In the genomic region with DNA sequence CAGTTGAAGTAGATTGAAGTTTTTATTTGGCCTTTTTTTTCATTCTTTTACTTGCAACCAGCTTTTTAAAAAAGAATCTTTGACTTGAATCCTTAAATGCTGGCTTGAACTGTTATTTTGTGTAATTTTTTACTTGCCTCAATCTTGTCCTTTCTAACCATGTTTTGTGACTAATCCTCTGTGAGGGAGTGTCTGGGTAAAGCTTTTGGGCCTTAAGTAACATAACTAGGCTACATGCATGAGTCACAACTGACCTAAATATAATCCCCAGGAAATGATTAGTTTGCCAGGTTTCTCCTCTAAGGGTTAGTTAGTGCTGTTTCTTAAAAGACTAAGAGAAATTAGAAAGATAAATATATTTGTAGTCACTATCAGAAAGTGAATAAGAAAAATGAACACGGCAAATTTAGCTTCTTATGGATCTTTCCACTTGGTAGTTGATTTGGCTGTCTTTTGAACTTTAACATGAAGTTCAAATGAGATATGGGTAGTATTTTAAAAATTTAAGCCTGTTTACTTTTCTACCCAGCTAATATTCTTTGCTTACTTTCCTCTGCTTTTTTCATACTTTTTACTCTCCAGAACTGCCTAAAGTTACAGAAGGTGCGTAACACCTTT, we compare ENCODE assay signal across 8 cellular contexts. TPM values are rescaled to one million over a fixed set of nuclear protein-coding genes. Genes with fewer than 3 reads are reported as not detected.
DNase-seq lines count a peak whose midpoint lies in the region; ATAC-seq, FAIRE-seq and TF ChIP-seq lines count a peak whose summit lies in the region.

No MANE protein-coding gene starts in this region.

- no peak for TF ChIP-seq EP300 in GM12878 (IDR thresholded peaks at IDR 0.05; ENCODE audit: borderline replicate concordance in 1 of 2, control insufficient read depth in 1 of 2, low read depth in 2 of 2, low read length in 2 of 2)

- in situ Hi-C loops in GM12878 (cut with MboI): loop anchor here (25.0 kb wide), 1 partner anchor 454 kb away; no protein-coding TSS in a partner anchor

- no peak overlapping the region for H2AFZ ChIP-seq in GM12878 (ENCODE audit: control insufficient read depth, low read depth, low read length)

- H3K27ac ChIP-seq in GM12878 (ENCODE audit: control insufficient read depth, insufficient read depth) (peak overlapping the region; percentile 31), WERI-Rb-1 (no peak overlapping the region)

- H3K4me1 ChIP-seq in GM12878 (ENCODE audit: control insufficient read depth, insufficient read depth, low read length): peaks cover 7% of the 10 kb centered on the region; the same call in 1 of the 2 replicates

- H3K9ac ChIP-seq in GM12878 (ENCODE audit: control insufficient read depth, insufficient read depth, low read length): no peak overlapping the region; the same call in 1 of the 2 replicates

- 70% methylated on average over 2 of the region's 2 CpGs for WGBS in GM12878 (ENCODE audit: insufficient coverage, insufficient replicate concordance, low lambda C conversion rate, missing lambda C conversion rate)

- no TSS peak for BruUV-seq in GM12878 (replicated peaks; lab: Mats Ljungman, UMichigan)

- RAD21 ChIA-PET in GM12878 (lab: Charles Lee; ENCODE audit: unreplicated experiment): interaction anchor here (0.6 to 3.0 kb wide), 7 partner anchors 12 to 529 kb away, joined by 3 to 12 read pairs (median 5); a partner anchor contains a TSS

- no peaks in the 10 kb centered on the region for H3K9me3 ChIP-seq in GM12878 (replicated peaks; ENCODE audit: control insufficient read depth, insufficient read depth, low read length)
- no peaks in the 10 kb centered on the region for H3K9me3 ChIP-seq in WERI-Rb-1 (ENCODE audit: severe bottlenecking)

- no peak for TF ChIP-seq POLR2A in GM12878 (IDR thresholded peaks at IDR 0.05; ENCODE audit: low read depth, low read length)

- TF ChIP-seq CTCF in GM12878 (IDR thresholded peaks at IDR 0.05 in 2 of 3, conservative IDR thresholded peaks at IDR 0.05 in 1 of 3; ENCODE audit: control insufficient read depth in 2 of 3, extremely low read depth in 1 of 3, insufficient read depth in 1 of 3, low read depth in 3 of 3, low read length in 3 of 3) (no peak), WERI-Rb-1 (IDR thresholded peaks at IDR 0.05; ENCODE audit: low read depth, low read length) (no peak)

- intact Hi-C loops in GM12878 (cut with micrococcal nuclease; ENCODE audit: unreplicated experiment): loop anchor here (2.0 to 5.0 kb wide), 3 partner anchors 434 to 519 kb away; a partner anchor contains a TSS

- POLR2A ChIA-PET in GM12878 (lab: Charles Lee): no interaction called here

- CTCF ChIA-PET in GM12878 (lab: Yijun Ruan, JAX): interaction anchor here (0.7 to 4.4 kb wide), 22 partner anchors 10 to 895 kb away, joined by 3 to 27 read pairs (median 4); a partner anchor contains a TSS

- FAIRE-seq in GM12878 (lab: Jason Lieb, UNC): peak; percentile 89

- TF ChIP-seq RAD21 in GM12878 (IDR thresholded peaks at IDR 0.05; ENCODE audit: insufficient read depth, low read depth, low read length): no peak

- H3K79me2 ChIP-seq in GM12878 (ENCODE audit: control insufficient read depth, insufficient read depth, low read length): no peaks in the 10 kb centered on the region

- no peaks in the 10 kb centered on the region for H3K27me3 ChIP-seq in GM12878 (replicated peaks in 1 of 2; ENCODE audit: control insufficient read depth in 2 of 2, insufficient read depth in 2 of 2, low read length in 1 of 2)
- H3K27me3 ChIP-seq in WERI-Rb-1 (ENCODE audit: insufficient read depth, low read depth, severe bottlenecking): no peaks in the 10 kb centered on the region

- H3K36me3 ChIP-seq in GM12878 (ENCODE audit: control insufficient read depth in 2 of 2, insufficient read depth in 2 of 2, low read length in 1 of 2) (peaks cover 0 to 5% of the 10 kb centered on the region in 2 experiments; a peak in 1 of 4 replicates), WERI-Rb-1 (peaks cover 5% of the 10 kb centered on the region)

- DNase-seq in GM04504 (ENCODE audit: low read depth): peak; percentile 81
- DNase-seq in LoVo (ENCODE audit: low spot score): peak; percentile 78
- peak; percentile 15 for DNase-seq in GM12878 (ENCODE audit: low read depth, low spot score)
- DNase-seq in left lobe of liver (ENCODE audit: low spot score): no peak
- no peak for DNase-seq in WERI-Rb-1
- DNase-seq in retina: no peak
- no peak for DNase-seq in NCI-H2081 treated with DMSO at 0.1 percent for 48 hours (lab: John Stamatoyannopoulos, UW)

- H4K20me1 ChIP-seq in GM12878 (ENCODE audit: control insufficient read depth, insufficient read depth): no peaks in the 10 kb centered on the region

- ATAC-seq in GM21825 (IDR thresholded peaks at IDR 0.05; ENCODE audit: unreplicated experiment): peak; percentile 91
- ATAC-seq in GM12878: peak; percentile 93
- ATAC-seq in left lobe of liver: peak; percentile 40

- no peak overlapping the region for H3K4me3 ChIP-seq in GM12878
- no peak overlapping the region for H3K4me3 ChIP-seq in WERI-Rb-1 (ENCODE audit: low read depth, low read length)

- H3K4me2 ChIP-seq in GM12878 (ENCODE audit: control insufficient read depth, insufficient read depth): no peak overlapping the region

- SMC1A ChIA-PET in GM12878 (lab: Charles Lee; ENCODE audit: uncharacterized antibody, unreplicated experiment): interaction anchor here (0.8 to 2.6 kb wide), 16 partner anchors 8 to 970 kb away, joined by 3 to 26 read pairs (median 3); a partner anchor contains a TSS

TF ChIP-seq in GM12878, 131 proteins besides CTCF, POLR2A, EP300 and RAD21:
- TF ChIP-seq NRF1 (conservative IDR thresholded peaks at IDR 0.05; ENCODE audit: low read depth, low read length): no peak
- TF ChIP-seq JUNB (IDR thresholded peaks at IDR 0.05): peak; percentile 43; the same call in 1 of the 2 replicates
TF ChIP-seq in GM12878: peak in this region for 1.

RNA-seq across cellular contexts. Expression of a gene that starts 13.0 kb away (rescaled TPM):
- 100 and 110 TPM in 2 replicates for total RNA-seq in GM12878 (2013; cell fraction: nucleolus; rRNA removed)
- total RNA-seq in GM12878 (2014; rRNA removed) (17.9 and 21.9 TPM in 2 replicates), GM12878 (2014; rRNA removed; fragmentation: Illumina TruSeq; extraction: Trizol) (26.5 and 28.9 TPM in 2 replicates), GM12878 (2021) (17.3 and 21.0 TPM in 2 replicates), left lobe of liver (6.3 TPM)
- 9.2 TPM for polyA plus RNA-seq in GM12878 (2011; ENCODE audit: low read depth)
- polyA plus RNA-seq in GM12878 (2011; rRNA removed) (23.9 and 36.6 TPM in 2 replicates), GM12878 (2014; fragmentation: Illumina TruSeq; extraction: Trizol) (35.2 and 36.6 TPM in 2 replicates), GM12878 (2014; fragmentation: Nextera tagmentation; extraction: Ambion mirVana) (10 to 100 TPM; 11.8 to 13.9 TPM), GM12878 (2014; rRNA removed) (16.0 and 21.2 TPM in 2 replicates), GM12878 (2016; fragmentation: Nextera tagmentation; extraction: Ambion mirVana) (10 to 100 TPM; 18.2 to 25.1 TPM)
- polyA plus RNA-seq in GM12878 (2011; cell fraction: cytosol; rRNA removed): 9.3 and 9.6 TPM in 2 replicates
- 38.6 and 54.4 TPM in 2 replicates for polyA plus RNA-seq in GM12878 (2011; cell fraction: nucleus; rRNA removed)
- polyA plus RNA-seq in GM12878 (2012): 17.3 and 22.8 TPM in 2 replicates
- polyA minus RNA-seq in GM12878 (2011; rRNA and poly(A)+ RNA removed): 19.2 and 23.1 TPM in 2 replicates
- 4.5 and 7.3 TPM in 2 replicates for polyA minus RNA-seq in GM12878 (2011; cell fraction: cytosol; rRNA and poly(A)+ RNA removed)
- polyA minus RNA-seq in GM12878 (2011; cell fraction: nucleus; rRNA and poly(A)+ RNA removed): 18.5 and 23.6 TPM in 2 replicates

RNA-seq across cellular contexts. Expression of a gene that starts 46.8 kb away (rescaled TPM):
- not detected in 2 replicates for total RNA-seq in GM12878 (2013; cell fraction: nucleolus; rRNA removed)
- total RNA-seq in GM12878 (2014; rRNA removed) (not detected in 2 replicates), GM12878 (2014; rRNA removed; fragmentation: Illumina TruSeq; extraction: Trizol) (not detected in 2 replicates), GM12878 (2021) (not detected in 2 replicates), left lobe of liver (not detected)
- polyA plus RNA-seq in GM12878 (2011; ENCODE audit: low read depth): not detected
- polyA plus RNA-seq in GM12878 (2011; rRNA removed) (not detected in 2 replicates), GM12878 (2014; fragmentation: Illumina TruSeq; extraction: Trizol) (not detected in 2 replicates), GM12878 (2014; fragmentation: Nextera tagmentation; extraction: Ambion mirVana) (not detected), GM12878 (2014; rRNA removed) (not detected in 2 replicates), GM12878 (2016; fragmentation: Nextera tagmentation; extraction: Ambion mirVana) (not detected)
- polyA plus RNA-seq in GM12878 (2011; cell fraction: cytosol; rRNA removed): not detected in 2 replicates
- polyA plus RNA-seq in GM12878 (2011; cell fraction: nucleus; rRNA removed): not detected in 2 replicates
- polyA plus RNA-seq in GM12878 (2012): not detected in 2 replicates
- polyA minus RNA-seq in GM12878 (2011; rRNA and poly(A)+ RNA removed): not detected in 2 replicates
- not detected in 2 replicates for polyA minus RNA-seq in GM12878 (2011; cell fraction: cytosol; rRNA and poly(A)+ RNA removed)
- not detected in 2 replicates for polyA minus RNA-seq in GM12878 (2011; cell fraction: nucleus; rRNA and poly(A)+ RNA removed)

Comparison
In these comparisons a context has a peak if more than half of its experiments do, and no peak if none do; other contexts are left out.
1. DNase-seq: peak in GM04504 (single experiment), LoVo (single experiment) and GM12878 (single experiment); none in left lobe of liver (single experiment), WERI-Rb-1 (single experiment), retina (single experiment) and NCI-H2081 treated with DMSO at 0.1 percent for 48 hours (single experiment).
2. ATAC-seq: peak in every context shown above with its lines; median percentile 93 in GM12878; 91 in GM21825; 40 in left lobe of liver.